In the genomic region with DNA sequence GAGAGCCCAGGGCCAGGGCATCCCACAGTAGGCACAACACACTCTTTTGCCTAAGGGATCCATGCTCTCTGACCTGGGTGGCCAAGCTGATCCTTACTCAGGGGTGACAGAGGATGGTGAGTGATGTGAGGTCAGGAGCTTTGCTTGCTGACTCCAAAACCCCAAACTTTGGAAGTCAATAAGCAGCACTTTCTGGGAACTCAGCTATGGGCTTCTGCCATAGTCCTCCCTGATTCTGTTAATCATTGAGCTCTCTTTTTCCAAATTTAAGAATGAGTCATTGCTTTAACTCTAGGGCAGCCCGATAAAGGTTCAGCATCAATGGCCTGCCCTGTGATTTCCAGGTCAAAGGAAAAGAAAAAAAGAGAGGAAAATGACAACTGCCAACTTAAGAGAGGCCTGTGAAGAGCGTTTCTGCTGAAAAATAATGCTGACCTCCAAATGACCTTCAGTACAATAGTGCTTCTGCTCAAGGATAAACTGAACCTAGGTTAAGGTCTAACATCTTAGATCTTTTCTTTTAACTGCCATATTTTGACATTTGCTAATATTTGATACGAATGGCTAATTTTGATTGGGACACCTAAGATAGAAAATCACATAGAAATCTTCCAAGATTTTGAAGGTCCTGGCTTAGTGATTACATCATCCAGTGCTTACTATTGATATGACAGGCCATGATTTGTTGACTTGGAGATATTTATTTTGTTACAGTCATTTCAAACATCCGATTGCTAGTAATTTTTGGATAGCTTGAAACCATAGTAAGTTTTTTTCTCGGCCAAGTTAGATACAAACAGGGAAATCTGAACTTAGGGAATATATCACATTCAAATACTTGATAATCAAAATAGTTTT, we compare ENCODE assay signal across 25 cellular contexts. TPM values are rescaled to one million over a fixed set of nuclear protein-coding genes. Genes with fewer than 3 reads are reported as not detected.
DNase-seq lines count a peak whose midpoint lies in the region; ATAC-seq, FAIRE-seq and TF ChIP-seq lines count a peak whose summit lies in the region.
"Had no signal": no experiment of that assay in that cellular context is flagged by ENCODE, and none has a peak within 500 bp of the region (broad histone marks: within the 10 kb centered on the region; RNA-seq: fewer than 3 reads in every experiment).

No MANE protein-coding gene starts in this region.

- H3K4me2 ChIP-seq in IMR-90 (ENCODE audit: low read depth, low read length) (no peak overlapping the region), H1 (ENCODE audit: insufficient read depth in 1 of 2, low read depth in 2 of 2, low read length in 2 of 2) (no peak overlapping the region)
- H3K4me2 ChIP-seq: A549 had no signal

- POLR2A ChIA-PET in IMR-90 (lab: Charles Lee; ENCODE audit: unreplicated experiment), result no interaction called here
- POLR2A ChIA-PET in H1 (lab: Charles Lee; ENCODE audit: partially characterized antibody), result no interaction called here

- H3K14ac ChIP-seq in IMR-90 (replicated peaks; ENCODE audit: low read depth, low read length) (no peak overlapping the region), H1 (ENCODE audit: insufficient read length) (no peak overlapping the region)

- no peak overlapping the region for H3K9ac ChIP-seq in IMR-90 (ENCODE audit: low read depth, low read length)
- H3K9ac ChIP-seq in H1 (replicated peaks in 1 of 4; ENCODE audit: extremely low read depth in 1 of 4, low read depth in 3 of 4, low read length in 3 of 4), result no peak overlapping the region

- H4K91ac ChIP-seq in IMR-90 (ENCODE audit: insufficient read depth, low read depth, low read length), result no peak overlapping the region
- no peak overlapping the region for H4K91ac ChIP-seq in H1 (replicated peaks; ENCODE audit: insufficient read length, low read length)

- ATAC-seq in IMR-90 (ENCODE audit: low read depth), result no peak
- peak; percentile 94 for ATAC-seq in left lobe of liver
- ATAC-seq: A549; CD8-positive, alpha-beta T cell; Panc1 had no signal

- dilution Hi-C loops in IMR-90 (cut with HindIII; ENCODE audit: low sequenced_read_pairs, unreplicated experiment), result no loop called here

- H3K9me3 ChIP-seq in IMR-90 (ENCODE audit: control insufficient read depth, insufficient read depth, low read length) (no peaks in the 10 kb centered on the region), H1 (ENCODE audit: insufficient read depth in 2 of 2, low read depth in 1 of 2, low read length in 1 of 2) (no peaks in the 10 kb centered on the region; a peak in 1 of 4 replicates), tibial nerve (no peaks in the 10 kb centered on the region)
- H3K9me3 ChIP-seq: A549, Caco-2, MG63 had no signal

- TF ChIP-seq POLR2A in IMR-90 (IDR thresholded peaks at IDR 0.05; ENCODE audit: low read depth, low read length) (no peak), H1 (IDR thresholded peaks at IDR 0.05; ENCODE audit: control extremely low read depth in 1 of 2, low read depth in 2 of 2, low read length in 2 of 2) (no peak), tibial nerve (IDR thresholded peaks at IDR 0.05) (no peak)

- H2BK120ac ChIP-seq in IMR-90 (ENCODE audit: low read depth, low read length), result no peak overlapping the region
- H2BK120ac ChIP-seq in H1 (replicated peaks; ENCODE audit: low read depth, low read length), result no peak overlapping the region

- TF ChIP-seq RAD21 in IMR-90 (IDR thresholded peaks at IDR 0.05; ENCODE audit: low read length), result no peak
- no peak for TF ChIP-seq RAD21 in H1 (IDR thresholded peaks at IDR 0.05 in 1 of 2, conservative IDR thresholded peaks at IDR 0.05 in 1 of 2; ENCODE audit: low read depth in 2 of 2, low read length in 2 of 2)

- no peaks in the 10 kb centered on the region for H3K36me3 ChIP-seq in IMR-90 (ENCODE audit: control insufficient read depth, insufficient read depth, low read length)
- no peaks in the 10 kb centered on the region for H3K36me3 ChIP-seq in H1 (ENCODE audit: control insufficient read depth in 2 of 4, insufficient read depth in 4 of 4, low read length in 3 of 4)
- H3K36me3 ChIP-seq in tibial nerve, result no peaks in the 10 kb centered on the region
- H3K36me3 ChIP-seq: MG63 had no signal

- no peaks in the 10 kb centered on the region for H3K9me1 ChIP-seq in IMR-90 (ENCODE audit: insufficient read depth, low read length)

- intact Hi-C loops in IMR-90 (cut with micrococcal nuclease), result no loop called here

- FAIRE-seq in H1 (lab: Jason Lieb, UNC), result no peak
- FAIRE-seq: A549, GM12892 had no signal

- no peaks in the 10 kb centered on the region for H3K27me3 ChIP-seq in IMR-90 (ENCODE audit: control insufficient read depth, insufficient read depth, low read length)
- H3K27me3 ChIP-seq in H1 (replicated peaks in 1 of 4; ENCODE audit: control insufficient read depth in 3 of 4, extremely low read depth in 1 of 4, insufficient read depth in 3 of 4, low read length in 3 of 4), result no peaks in the 10 kb centered on the region
- no peaks in the 10 kb centered on the region for H3K27me3 ChIP-seq in tibial nerve
- H3K27me3 ChIP-seq: MG63 had no signal

- no peak overlapping the region for H3K23ac ChIP-seq in IMR-90 (ENCODE audit: low read depth, low read length)
- no peak overlapping the region for H3K23ac ChIP-seq in H1 (ENCODE audit: insufficient read length)

- H2AK5ac ChIP-seq in IMR-90 (ENCODE audit: low read depth, low read length) (no peak overlapping the region), H1 (ENCODE audit: low read depth, low read length) (no peak overlapping the region)

- no peaks in the 10 kb centered on the region for H3K79me1 ChIP-seq in IMR-90 (ENCODE audit: low read depth in 1 of 2, low read length in 2 of 2)
- H3K79me1 ChIP-seq in H1 (ENCODE audit: low read depth, low read length), result no peaks in the 10 kb centered on the region

- TF ChIP-seq EP300 in H1 (IDR thresholded peaks at IDR 0.05; ENCODE audit: borderline replicate concordance in 1 of 2, low read depth in 2 of 2, low read length in 2 of 2) (no peak), tibial nerve (IDR thresholded peaks at IDR 0.05) (no peak)

- H4K5ac ChIP-seq in IMR-90 (ENCODE audit: low read depth, low read length) (no peak overlapping the region), H1 (ENCODE audit: insufficient read length, low read depth, low read length) (no peak overlapping the region)

- H4K20me1 ChIP-seq in IMR-90 (ENCODE audit: insufficient read depth, low read length) (no peaks in the 10 kb centered on the region), H1 (replicated peaks in 1 of 2; ENCODE audit: control insufficient read depth in 1 of 2, insufficient read depth in 2 of 2, low read length in 2 of 2) (no peaks in the 10 kb centered on the region)

- TF ChIP-seq CTCF in IMR-90 (conservative IDR thresholded peaks at IDR 0.05; ENCODE audit: low read depth, low read length) (no peak), H1 (IDR thresholded peaks at IDR 0.05; ENCODE audit: control extremely low read depth in 1 of 3, insufficient read depth in 1 of 3, low read depth in 1 of 3, low read length in 3 of 3) (no peak), tibial nerve (IDR thresholded peaks at IDR 0.05) (no peak)

- no CpG with 5 or more reads among the region's 5 CpGs for WGBS in IMR-90 (ENCODE audit: extremely low coverage in 2 of 2, insufficient read length in 1 of 2), 2 experiments
- 94% methylated on average over 5 of the region's 5 CpGs; no CpG with 5 or more reads in 1 of the 2 experiments for WGBS in H1 (ENCODE audit: extremely low coverage in 1 of 2, insufficient coverage in 1 of 2, insufficient read length in 1 of 2, insufficient replicate concordance in 2 of 2, low coverage in 1 of 2, low lambda C conversion rate in 2 of 2, missing lambda C conversion rate in 1 of 2), 2 experiments
- WGBS in tibial nerve, 2 donors, result 47 to 53% methylated on average over 5 of the region's 5 CpGs

- in situ Hi-C loops in IMR-90 (cut with MboI; ENCODE audit: low sequenced_read_pairs), result no loop called here

- no peak overlapping the region for H3K56ac ChIP-seq in IMR-90 (ENCODE audit: extremely low read depth, insufficient read depth, low read length)
- H3K56ac ChIP-seq in H1 (replicated peaks; ENCODE audit: insufficient read length, low read depth, low read length), result no peak overlapping the region

- CTCF ChIA-PET in IMR-90 (lab: Yijun Ruan, JAX), result interaction anchor here (0.6 kb wide), 1 partner anchor 32 kb away, joined by 3 read pairs; no protein-coding TSS in a partner anchor
- CTCF ChIA-PET in H1 (lab: Charles Lee; ENCODE audit: partially characterized antibody), result no interaction called here

- no peaks in the 10 kb centered on the region for H3K79me2 ChIP-seq in H1 (ENCODE audit: control insufficient read depth in 1 of 2, insufficient read depth in 2 of 2, low read length in 2 of 2)

- H2AK9ac ChIP-seq in IMR-90 (replicated peaks; ENCODE audit: low read depth, low read length, poor library complexity), result no peak overlapping the region

- BruUV-seq in IMR-90 (replicated peaks; lab: Mats Ljungman, UMichigan), result no TSS peak

- no peak for DNase-seq in IMR-90
- no peak for DNase-seq in H1 (ENCODE audit: low read depth in 1 of 2, low spot score in 2 of 2)
- DNase-seq in left lobe of liver (ENCODE audit: low spot score), result peak; percentile 53
- no peak for DNase-seq in tibial nerve (ENCODE audit: low spot score in 2 of 2)
- DNase-seq in amygdala (lab: John Stamatoyannopoulos, UW), result no peak
- no peak for DNase-seq in SK-N-DZ (ENCODE audit: low spot score)
- DNase-seq in activated gamma-delta T cell (lab: John Stamatoyannopoulos, UW), result no peak
- DNase-seq: C1 segment of cervical spinal cord; Caco-2; CD8-positive, alpha-beta T cell; DMS 273 treated with DMSO at 0.1 percent for 48 hours; DMS79 treated with DMSO at 0.1 percent for 48 hours; GF-D8; H9; KG1; MG63; NCI-H1694; NCI-H2029 treated with DMSO at 0.1 percent for 48 hours; NCI-H2227 treated with DMSO at 0.1 percent for 48 hours; NCI-H526 treated with DMSO at 0.1 percent for 48 hours; SHP77 treated with DMSO at 0.1 percent for 48 hours had no signal

- H2AFZ ChIP-seq in IMR-90 (replicated peaks; ENCODE audit: low read length, poor library complexity) (no peak overlapping the region), H1 (ENCODE audit: low read length) (peak overlapping the region; percentile 46; the same call in 1 of the 2 replicates)

- H2BK12ac ChIP-seq in H1 (ENCODE audit: low read depth, low read length), result no peak overlapping the region

- no peaks in the 10 kb centered on the region for H3K23me2 ChIP-seq in H1 (ENCODE audit: low read depth, low read length)

- no peak overlapping the region for H2BK20ac ChIP-seq in IMR-90 (ENCODE audit: low read depth, low read length)
- H2BK20ac ChIP-seq in H1 (ENCODE audit: low read length), result no peak overlapping the region

- H3K4ac ChIP-seq in IMR-90 (ENCODE audit: low read depth, low read length), result no peak overlapping the region
- no peak overlapping the region for H3K4ac ChIP-seq in H1 (replicated peaks; ENCODE audit: insufficient read length, low read depth, low read length)

- no peaks in the 10 kb centered on the region for H3K4me1 ChIP-seq in IMR-90 (ENCODE audit: control insufficient read depth, insufficient read depth, low read length)
- H3K4me1 ChIP-seq in H1 (replicated peaks in 1 of 4; ENCODE audit: control insufficient read depth in 3 of 4, insufficient read depth in 4 of 4, low read length in 3 of 4), result no peaks in the 10 kb centered on the region
- no peaks in the 10 kb centered on the region for H3K4me1 ChIP-seq in tibial nerve
- H3K4me1 ChIP-seq: A549, Caco-2 had no signal

- H3K18ac ChIP-seq in IMR-90 (ENCODE audit: low read depth, low read length), result no peak overlapping the region
- no peak overlapping the region for H3K18ac ChIP-seq in H1 (ENCODE audit: extremely low read depth, low read length)

- H3K4me3 ChIP-seq in IMR-90 (ENCODE audit: insufficient read depth, low read depth, low read length) (no peak overlapping the region), H1 (ENCODE audit: extremely low read depth in 1 of 4, insufficient read depth in 2 of 4, low read depth in 3 of 4, low read length in 4 of 4) (no peak overlapping the region), tibial nerve (no peak overlapping the region)
- H3K4me3 ChIP-seq: A549, MG63, SK-N-MC had no signal

- H3K27ac ChIP-seq in IMR-90 (ENCODE audit: insufficient read depth, low read length), result no peak overlapping the region
- H3K27ac ChIP-seq in H1 (ENCODE audit: low read depth, low read length), result no peak overlapping the region
- H3K27ac ChIP-seq in tibial nerve, result peak overlapping the region in 3 of 4 donors; percentile 13 to 68 (median 66)
- H3K27ac ChIP-seq: A549, SK-N-MC had no signal

- H4K8ac ChIP-seq in IMR-90 (ENCODE audit: low read depth in 2 of 2, low read length in 2 of 2), result no peak overlapping the region
- no peak overlapping the region for H4K8ac ChIP-seq in H1 (ENCODE audit: extremely low read depth, insufficient read depth, low read length)

- H2BK15ac ChIP-seq in IMR-90 (ENCODE audit: low read depth, low read length) (no peak overlapping the region), H1 (ENCODE audit: low read length) (no peak overlapping the region)

- H2BK5ac ChIP-seq in IMR-90 (ENCODE audit: low read depth, low read length, poor library complexity, severe bottlenecking) (no peak overlapping the region), H1 (ENCODE audit: low read depth, low read length) (no peak overlapping the region)

RNA-seq across cellular contexts. Expression of a gene that starts 20.8 kb away (rescaled TPM):
- total RNA-seq in IMR-90 (2012; rRNA removed), result 19.4 and 23.7 TPM in 2 replicates
- 14.7 and 16.8 TPM in 2 replicates for polyA plus RNA-seq in IMR-90 (2012; rRNA removed)
- 7.1 and 8.6 TPM in 2 replicates for polyA plus RNA-seq in IMR-90 (2012; cell fraction: cytosol; rRNA removed)
- polyA plus RNA-seq in IMR-90 (2012; cell fraction: nucleus; rRNA removed; ENCODE audit: low replicate concordance), result 3.8 and 14.8 TPM in 2 replicates
- total RNA-seq in H1 (2021; fragmentation: NEBNext Ultra II Directional; extraction: Animal tissue kit (Norgen Biotek cat#: 25700)), result 0.02 and 0.07 TPM in 2 replicates
- 0.03 and 0.11 TPM in 2 replicates for polyA plus RNA-seq in H1 (2011; rRNA removed)
- polyA plus RNA-seq in H1 (2011; cell fraction: cytosol; rRNA removed), result 0.10 TPM
- 0.30 TPM for polyA plus RNA-seq in H1 (2011; cell fraction: nucleus; rRNA removed)
- polyA plus RNA-seq in H1 (2012, experiment 1 of 2), result 0.04 to 0.48 TPM (median 0.10 TPM) in 4 replicates
- polyA plus RNA-seq in H1 (2012, experiment 2 of 2), result not detected
- polyA plus RNA-seq in H1 (2013, experiment 1 of 2), result 0.04 TPM
- polyA plus RNA-seq in H1 (2013, experiment 2 of 2), result 0.09 TPM
- 0.13 and 1.1 TPM in 2 replicates for polyA minus RNA-seq in H1 (2011; rRNA and poly(A)+ RNA removed)
- polyA minus RNA-seq in H1 (2011; cell fraction: cytosol; rRNA and poly(A)+ RNA removed), result not detected
- 0.40 TPM for polyA minus RNA-seq in H1 (2011; cell fraction: nucleus; rRNA and poly(A)+ RNA removed)
- 17.2 TPM for total RNA-seq in left lobe of liver
- 100 to 1,000 TPM in 2 of 4 donors, 10 to 100 TPM in 2; 80.4 to 117 (median 102) TPM for total RNA-seq in tibial nerve
- polyA plus RNA-seq in SK-N-DZ (2014; cell fraction: cytosol; rRNA removed), result 8.3 and 12.0 TPM in 2 replicates
- 9.1 and 10.4 TPM in 2 replicates for polyA plus RNA-seq in SK-N-DZ (2014; cell fraction: nucleus; rRNA removed)
- total RNA-seq: CD8-positive, alpha-beta T cell had no signal
- polyA plus RNA-seq: A549 had no signal

Comparison
In these comparisons a context has a peak if more than half of its experiments do, and no peak if none do; other contexts are left out.
1. H3K27ac ChIP-seq: peak in tibial nerve (3 of 4); none in IMR-90 (single experiment) and H1 (single experiment).
2. RNA of a gene that starts 20.8 kb away (total RNA-seq): 80.4 to 117 TPM in tibial nerve, 19.4 to 23.7 TPM in IMR-90 and 17.2 TPM in left lobe of liver (single experiment); 0.02 to 0.07 TPM in H1; every median in the first group is over 10 times any median in the second.